20 cellular contexts compared by ENCODE assay signal in genomic region chr13:59865398-59865797, GRCh38.
DNase-seq lines count a peak whose midpoint lies in the region; ATAC-seq and TF ChIP-seq lines count a peak whose summit lies in the region.
"Had no signal": no experiment of that assay in that cellular context is flagged by ENCODE, and none has a peak within 500 bp of the region (broad histone marks: within the 10 kb centered on the region; RNA-seq: fewer than 3 reads in every experiment).

No MANE protein-coding gene starts in this region.

- BruUV-seq in A673 (replicated peaks; lab: Mats Ljungman, UMichigan): no TSS peak

- H3K36me3 ChIP-seq in A673 (ENCODE audit: insufficient read depth, low read length, poor library complexity, severe bottlenecking): peaks cover 7% of the 10 kb centered on the region
- peaks cover 7% of the 10 kb centered on the region for H3K36me3 ChIP-seq in RWPE2 (ENCODE audit: low read depth)
- H3K36me3 ChIP-seq: Peyer's patch had no signal

- H3K4me3 ChIP-seq in A673 (ENCODE audit: low read depth, low read length, poor library complexity, severe bottlenecking): no peak overlapping the region
- no peak overlapping the region for H3K4me3 ChIP-seq in RWPE2 (ENCODE audit: severe bottlenecking)
- no peak overlapping the region for H3K4me3 ChIP-seq in fibroblast of pulmonary artery (replicated peaks; ENCODE audit: low read depth, low read length)
- H3K4me3 ChIP-seq: K562, Peyer's patch had no signal

- H3K27me3 ChIP-seq in A673 (replicated peaks; ENCODE audit: insufficient read depth, low read depth, low read length, poor library complexity) (no peaks in the 10 kb centered on the region), RWPE2 (ENCODE audit: insufficient read depth, poor library complexity, severe bottlenecking) (no peaks in the 10 kb centered on the region)
- H3K27me3 ChIP-seq: Peyer's patch had no signal

- H3K4me1 ChIP-seq in A673 (ENCODE audit: insufficient read depth, low read length, poor library complexity, severe bottlenecking): peaks cover 14% of the 10 kb centered on the region
- peaks cover 11% of the 10 kb centered on the region for H3K4me1 ChIP-seq in RWPE2 (ENCODE audit: insufficient read depth, poor library complexity, severe bottlenecking)
- H3K4me1 ChIP-seq: Caco-2, Peyer's patch had no signal

- ATAC-seq in RWPE2 (ENCODE audit: low read depth): peak; percentile 51; the same call in 2 of the 3 replicates
- no peak for ATAC-seq in GM21786 (IDR thresholded peaks at IDR 0.05; ENCODE audit: unreplicated experiment)
- no peak for ATAC-seq in HG02884 (IDR thresholded peaks at IDR 0.05; ENCODE audit: unreplicated experiment)
- ATAC-seq: K562, Right ventricle myocardium inferior, T-cell had no signal

- intact Hi-C loops in A673 (cut with micrococcal nuclease; ENCODE audit: unreplicated experiment): no loop called here

- peak; percentile 43 for DNase-seq in A673 (ENCODE audit: low spot score)
- DNase-seq in HEK293T (ENCODE audit: extremely low spot score): no peak
- DNase-seq in RWPE2 (ENCODE audit: low spot score): no peak
- DNase-seq in fibroblast of pulmonary artery (ENCODE audit: low read depth): peak; percentile 17
- no peak for DNase-seq in NCI-H748 (lab: John Stamatoyannopoulos, UW; ENCODE audit: unreplicated experiment)
- no peak for DNase-seq in stimulated activated CD4-positive, alpha-beta T cell treated with anti-CD3 and anti-CD28 coated beads, Interleukin-12 subunit alpha, Interleukin-12 subunit beta, amount 100 ng/mL, for 4 hours
- DNase-seq: 8988T; Caco-2; CD4-positive, alpha-beta T cell; DMS153; H9; NCI-H1105; NCI-H1694; NCI-H510A; Peyer's patch; T-cell had no signal

- CTCF ChIA-PET in A673 (lab: Charles Lee) (no interaction called here), HEK293T (lab: Yijun Ruan, JAX) (no interaction called here)

- no peak for TF ChIP-seq CTCF in A673 (conservative IDR thresholded peaks at IDR 0.05; ENCODE audit: low read depth, low read length)
- TF ChIP-seq CTCF in RWPE2 (IDR thresholded peaks at IDR 0.05; ENCODE audit: poor library complexity, severe bottlenecking): no peak
- no peak for TF ChIP-seq CTCF in fibroblast of pulmonary artery (IDR thresholded peaks at IDR 0.05; ENCODE audit: low read length, missing control alignments)

- H3K27ac ChIP-seq in A673 (ENCODE audit: low read depth, low read length, poor library complexity, severe bottlenecking): no peak overlapping the region
- H3K27ac ChIP-seq in RWPE2 (ENCODE audit: poor library complexity, severe bottlenecking): no peak overlapping the region
- H3K27ac ChIP-seq: Peyer's patch had no signal

- POLR2A ChIA-PET in A673 (lab: Charles Lee; ENCODE audit: low non-redundant PET) (no interaction called here), HEK293T (lab: Yijun Ruan, JAX) (no interaction called here)

- H3K9me3 ChIP-seq in A673 (ENCODE audit: low read depth, low read length, poor library complexity, severe bottlenecking) (no peaks in the 10 kb centered on the region), RWPE2 (ENCODE audit: severe bottlenecking) (no peaks in the 10 kb centered on the region)
- H3K9me3 ChIP-seq: Caco-2, Peyer's patch had no signal

TF ChIP-seq in HEK293T, 16 proteins besides CTCF, POLR2A, EP300 and RAD21:
- peak; percentile 94 for TF ChIP-seq PKNOX1 (IDR thresholded peaks at IDR 0.05)
- peak; percentile 52; the same call in 1 of the 2 replicates for TF ChIP-seq CTBP1 (IDR thresholded peaks at IDR 0.05; ENCODE audit: borderline replicate concordance)
- no peak for TF ChIP-seq NFRKB (IDR thresholded peaks at IDR 0.05)

Comparison
In these comparisons a context has a peak if more than half of its experiments do, and no peak if none do; other contexts are left out.
1. DNase-seq: peak in A673 (single experiment) and fibroblast of pulmonary artery (single experiment); none in HEK293T (single experiment), RWPE2 (single experiment), NCI-H748 (single experiment) and stimulated activated CD4-positive, alpha-beta T cell treated with anti-CD3 and anti-CD28 coated beads, Interleukin-12 subunit alpha, Interleukin-12 subunit beta, amount 100 ng/mL, for 4 hours (single experiment).